In the genomic region with DNA sequence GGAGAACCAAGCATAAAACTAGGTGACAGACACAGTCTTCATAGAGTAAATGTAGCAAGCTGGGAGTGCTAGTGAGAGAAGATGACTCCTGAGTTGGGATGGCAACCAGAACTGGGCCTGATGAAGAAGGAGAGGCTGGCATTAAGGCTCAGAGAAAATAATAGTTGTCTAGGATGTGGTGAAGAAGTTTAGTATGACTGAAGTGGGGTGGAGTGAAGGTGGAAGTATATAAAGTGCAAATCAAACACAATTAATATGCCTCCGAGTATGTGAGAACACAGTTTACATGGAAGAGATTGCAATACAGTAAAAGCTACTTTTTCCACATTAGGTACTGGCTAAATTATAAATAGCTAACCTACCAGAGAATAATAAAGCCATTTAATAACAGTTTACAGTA, we compare ENCODE assay signal across 24 cellular contexts.
DNase-seq lines count a peak whose midpoint lies in the region; ATAC-seq and TF ChIP-seq lines count a peak whose summit lies in the region.
"Had no signal": no experiment of that assay in that cellular context is flagged by ENCODE, and none has a peak within 500 bp of the region (broad histone marks: within the 10 kb centered on the region; RNA-seq: fewer than 3 reads in every experiment).

No MANE protein-coding gene starts in this region.

- H3K27ac Mint-ChIP-seq in activated B cell treated with CpG ODN at 0.5 μM for 24 hours: peak overlapping the region; percentile 4
- H3K27ac Mint-ChIP-seq: neural progenitor cell, progenitor cell of endocrine pancreas had no signal

- CTCF ChIA-PET in activated B cell treated with CpG ODN at 0.5 μM for 24 hours (lab: Charles Lee): interaction anchor here (1.2 kb wide), 1 partner anchor 40 kb away, joined by 3 read pairs; no protein-coding TSS in a partner anchor

- H3K4me2 ChIP-seq in BLaER1 treated with 17β-estradiol and CSF1 and Interleukin-3, amounts not matched to agents 10 nM and 100 nM: peak overlapping the region in 10 of 11 experiments; percentile 27 to 62 (median 40); a peak in 13 of 22 replicates
- H3K4me2 ChIP-seq: neural progenitor cell had no signal

- peak; percentile 25 for ATAC-seq in GM19397 (IDR thresholded peaks at IDR 0.05; ENCODE audit: unreplicated experiment)
- peak; percentile 21 for ATAC-seq in HG02759 (IDR thresholded peaks at IDR 0.05; ENCODE audit: unreplicated experiment)
- ATAC-seq in activated B cell treated with CpG ODN at 0.5 μM for 24 hours (ENCODE audit: low read depth): no peak
- ATAC-seq in GM21528 (IDR thresholded peaks at IDR 0.05; ENCODE audit: low FRiP score, unreplicated experiment): no peak
- ATAC-seq: left ventricle myocardium superior had no signal

- TF ChIP-seq CTCF in activated B cell treated with CpG ODN at 0.5 μM for 24 hours (IDR thresholded peaks at IDR 0.05): no peak

- H3K36me3 Mint-ChIP-seq in activated B cell treated with CpG ODN at 0.5 μM for 24 hours (ENCODE audit: low read depth): no peaks in the 10 kb centered on the region
- H3K36me3 Mint-ChIP-seq: brain, neural progenitor cell had no signal

- H3K4me1 Mint-ChIP-seq in activated B cell treated with CpG ODN at 0.5 μM for 24 hours: peaks cover 31% of the 10 kb centered on the region

- peaks cover 22 to 43% (median 27%) of the 10 kb centered on the region in 10 experiments for H3K4me1 ChIP-seq in BLaER1 treated with 17β-estradiol and CSF1 and Interleukin-3, amounts not matched to agents 10 nM and 100 nM
- H3K4me1 ChIP-seq: colonic mucosa, neural progenitor cell had no signal

- 0 out of 22 replicates have a peak, but pooled peaks cover 0 to 4% (median 0%) of the 10 kb centered on the region in 11 experiments for H4K20me1 ChIP-seq in BLaER1 treated with 17β-estradiol and CSF1 and Interleukin-3, amounts not matched to agents 10 nM and 100 nM

- H3K27me3 Mint-ChIP-seq in activated B cell treated with CpG ODN at 0.5 μM for 24 hours: no peaks in the 10 kb centered on the region
- H3K27me3 Mint-ChIP-seq: brain had no signal

- no peak overlapping the region for H3K4me3 Mint-ChIP-seq in activated B cell treated with CpG ODN at 0.5 μM for 24 hours
- H3K4me3 Mint-ChIP-seq: brain, neural progenitor cell had no signal

- H3K27me3 ChIP-seq in BLaER1 treated with 17β-estradiol and CSF1 and Interleukin-3, amounts not matched to agents 10 nM and 100 nM: no peaks in the 10 kb centered on the region
- H3K27me3 ChIP-seq: colonic mucosa, esophagus muscularis mucosa, neural progenitor cell had no signal

- no peak for DNase-seq in activated B cell treated with CpG ODN at 0.5 μM for 24 hours
- no peak for DNase-seq in stimulated activated CD4-positive, alpha-beta T cell treated with anti-CD3 and anti-CD28 coated beads, Interleukin-4, amount 100 ng/mL, for 24 hours
- DNase-seq in EL: no peak
- DNase-seq in cardiac septum (ENCODE audit: low spot score): no peak
- DNase-seq: activated CD4-positive, alpha-beta T cell treated with anti-CD3 and anti-CD28 coated beads, Interleukin-2, amount 50 U/mL, for 4 hours; activated CD8-positive, alpha-beta memory T cell treated with anti-CD3 and anti-CD28 coated beads, Interleukin-2, amount 50 U/mL, for 4 hours; activated effector memory CD4-positive, alpha-beta T cell treated with Interleukin-2 at 50 U/mL for 16 hours; colonic mucosa; hypothalamus; left ventricle myocardium superior; mucosa of descending colon; NCI-H1092; NCI-H187 treated with DMSO at 0.1 percent for 48 hours; NCI-H748 treated with DMSO at 0.1 percent for 48 hours; substantia nigra; WERI-Rb-1 had no signal

- POLR2A ChIA-PET in activated B cell treated with CpG ODN at 0.5 μM for 24 hours (lab: Charles Lee): interaction anchor here (1.9 kb wide), 1 partner anchor 76 kb away, joined by 5 read pairs; no protein-coding TSS in a partner anchor

- H3K9me3 Mint-ChIP-seq in activated B cell treated with CpG ODN at 0.5 μM for 24 hours: peaks cover 5% of the 10 kb centered on the region
- H3K9me3 Mint-ChIP-seq: neural progenitor cell had no signal

- H3K9ac ChIP-seq in BLaER1 treated with 17β-estradiol and CSF1 and Interleukin-3, amounts not matched to agents 10 nM and 100 nM: no peak overlapping the region
- H3K9ac ChIP-seq: neural progenitor cell had no signal

- no peak overlapping the region for H3K27ac ChIP-seq in BLaER1 treated with 17β-estradiol and CSF1 and Interleukin-3, amounts not matched to agents 10 nM and 100 nM
- H3K27ac ChIP-seq: colonic mucosa, esophagus muscularis mucosa, neural progenitor cell, WERI-Rb-1 had no signal

- intact Hi-C loops in activated B cell treated with CpG ODN at 0.5 μM for 24 hours (cut with micrococcal nuclease): loop anchor here (2.0 kb wide), 1 partner anchor 76 kb away; no protein-coding TSS in a partner anchor
- intact Hi-C loops in cardiac septum (cut with DNase I): no loop called here

- H3K9me3 ChIP-seq in BLaER1 treated with 17β-estradiol and CSF1 and Interleukin-3, amounts not matched to agents 10 nM and 100 nM (replicated peaks in 1 of 11): 0 out of 22 replicates have a peak, but pooled peaks cover 0 to 4% (median 0%) of the 10 kb centered on the region in 11 experiments
- H3K9me3 ChIP-seq: colonic mucosa, esophagus muscularis mucosa, mucosa of descending colon had no signal

- no peak overlapping the region for H3K4me3 ChIP-seq in BLaER1 treated with 17β-estradiol and CSF1 and Interleukin-3, amounts not matched to agents 10 nM and 100 nM
- H3K4me3 ChIP-seq: colonic mucosa, esophagus muscularis mucosa, mucosa of descending colon, neural progenitor cell had no signal

- peaks cover 0 to 33% (median 0%) of the 10 kb centered on the region in 11 experiments; a peak in 4 of 22 replicates for H3K36me3 ChIP-seq in BLaER1 treated with 17β-estradiol and CSF1 and Interleukin-3, amounts not matched to agents 10 nM and 100 nM
- H3K36me3 ChIP-seq: colonic mucosa, esophagus muscularis mucosa, neural progenitor cell, WERI-Rb-1 had no signal

Comparison
In these comparisons a context has a peak if more than half of its experiments do, and no peak if none do; other contexts are left out.
1. ATAC-seq: peak in GM19397 (single experiment) and HG02759 (single experiment); none in activated B cell treated with CpG ODN at 0.5 μM for 24 hours (single experiment) and GM21528 (single experiment).